In genomic region chr9:89661956-89662717, GRCh38 we compare ENCODE assay signal across 8 cellular contexts. TPM values are rescaled to one million over a fixed set of nuclear protein-coding genes. Genes with fewer than 3 reads are reported as not detected.
DNase-seq lines count a peak whose midpoint lies in the region; ATAC-seq and TF ChIP-seq lines count a peak whose summit lies in the region.

No MANE protein-coding gene starts in this region.

- H3K4me1 ChIP-seq in iPS DF 6.9 (ENCODE audit: control insufficient read depth, insufficient read depth, low read length) = peaks cover 11% of the 10 kb centered on the region

- no peak overlapping the region for H3K4me3 ChIP-seq in iPS DF 6.9 (ENCODE audit: low read length)

- TF ChIP-seq CTCF in CD4-positive, alpha-beta T cell (IDR thresholded peaks at IDR 0.05) = no peak

- no peaks in the 10 kb centered on the region for H3K9me3 ChIP-seq in iPS DF 6.9 (ENCODE audit: control insufficient read depth, insufficient read depth, low read length)
- no peaks in the 10 kb centered on the region for H3K9me3 ChIP-seq in CD4-positive, alpha-beta T cell (ENCODE audit: control insufficient read depth, low read length)

- WGBS in iPS DF 6.9 (ENCODE audit: insufficient coverage, insufficient read length) = no CpG with 5 or more reads among the region's 21 CpGs

- peak overlapping the region; percentile 83 for H3K27ac ChIP-seq in caudate nucleus (ENCODE audit: low read depth, low read length)
- H3K27ac ChIP-seq in iPS DF 6.9 (ENCODE audit: low read length) = no peak overlapping the region
- H3K27ac ChIP-seq in CD4-positive, alpha-beta T cell (ENCODE audit: low read depth, low read length) = no peak overlapping the region

- H3K4me3 Mint-ChIP-seq in activated T-cell treated with anti-CD3 and anti-CD28 coated beads, Interleukin-2, amount 50 U/mL, for 4 hours = no peak overlapping the region
- no peak overlapping the region for H3K4me3 Mint-ChIP-seq in CD4-positive, alpha-beta T cell

- H3K27me3 ChIP-seq in iPS DF 6.9 (ENCODE audit: control insufficient read depth, insufficient read depth, low read length) = no peaks in the 10 kb centered on the region
- H3K27me3 ChIP-seq in CD4-positive, alpha-beta T cell (ENCODE audit: control insufficient read depth, insufficient read depth, low read length) = no peaks in the 10 kb centered on the region

- ATAC-seq in activated T-cell treated with anti-CD3 and anti-CD28 coated beads, Interleukin-2, amount 50 U/mL, for 4 hours = no peak
- no peak for ATAC-seq in HG03280 (IDR thresholded peaks at IDR 0.05; ENCODE audit: unreplicated experiment)
- no peak for ATAC-seq in CD4-positive, alpha-beta T cell (ENCODE audit: poor library complexity)

- no peaks in the 10 kb centered on the region for H3K9me3 Mint-ChIP-seq in activated T-cell treated with anti-CD3 and anti-CD28 coated beads, Interleukin-2, amount 50 U/mL, for 4 hours
- no peaks in the 10 kb centered on the region for H3K9me3 Mint-ChIP-seq in CD4-positive, alpha-beta T cell

- H3K4me1 Mint-ChIP-seq in activated T-cell treated with anti-CD3 and anti-CD28 coated beads, Interleukin-2, amount 50 U/mL, for 4 hours (ENCODE audit: low read depth) = peaks cover 8% of the 10 kb centered on the region
- H3K4me1 Mint-ChIP-seq in CD4-positive, alpha-beta T cell (ENCODE audit: low read depth) = peaks cover 7% of the 10 kb centered on the region

- CTCF ChIA-PET in CD4-positive, alpha-beta T cell (lab: Charles Lee) = no interaction called here

- no peaks in the 10 kb centered on the region for H3K36me3 Mint-ChIP-seq in activated T-cell treated with anti-CD3 and anti-CD28 coated beads, Interleukin-2, amount 50 U/mL, for 4 hours (ENCODE audit: insufficient read depth)
- no peaks in the 10 kb centered on the region for H3K36me3 Mint-ChIP-seq in CD4-positive, alpha-beta T cell (ENCODE audit: low read depth)

- DNase-seq in GM04503 (ENCODE audit: low read depth) = peak; percentile 55
- DNase-seq in NCI-H510A (lab: John Stamatoyannopoulos, UW) = peak; percentile 96
- peak; percentile 76 to 99 (median 93) for DNase-seq in caudate nucleus (lab: John Stamatoyannopoulos, UW)
- peak; percentile 88 for DNase-seq in iPS DF 6.9 (ENCODE audit: low read depth, low spot score)
- DNase-seq in renal cortical epithelial cell (ENCODE audit: low read depth) = peak; percentile 89
- no peak for DNase-seq in activated T-cell treated with anti-CD3 and anti-CD28 coated beads, Interleukin-2, amount 50 U/mL, for 4 hours
- DNase-seq in CD4-positive, alpha-beta T cell = no peak

- POLR2A ChIA-PET in CD4-positive, alpha-beta T cell (lab: Charles Lee) = no interaction called here

- no peaks in the 10 kb centered on the region for H3K36me3 ChIP-seq in iPS DF 6.9 (ENCODE audit: control insufficient read depth, insufficient read depth, low read length)

- peaks cover 6% of the 10 kb centered on the region for H3K27me3 Mint-ChIP-seq in activated T-cell treated with anti-CD3 and anti-CD28 coated beads, Interleukin-2, amount 50 U/mL, for 4 hours (ENCODE audit: low read depth)
- peaks cover 15% of the 10 kb centered on the region for H3K27me3 Mint-ChIP-seq in CD4-positive, alpha-beta T cell

- H3K27ac Mint-ChIP-seq in CD4-positive, alpha-beta T cell = no peak overlapping the region

- intact Hi-C loops in CD4-positive, alpha-beta T cell (cut with DNase I, micrococcal nuclease) = no loop called here

RNA-seq across cellular contexts. Expression of gene GADD45G, which starts 57.3 kb away (rescaled TPM):
- 0.20 TPM in 1 of 2 replicates, not detected in the other for total RNA-seq in renal cortical epithelial cell
- 10 to 100 TPM in 1 of 3 donors, 1 to 10 TPM in 2; 5.9 to 16.7 (median 6.4) TPM for total RNA-seq in activated T-cell treated with anti-CD3 and anti-CD28 coated beads, Interleukin-2, amount 50 U/mL, for 4 hours
- total RNA-seq in CD4-positive, alpha-beta T cell = 10 to 100 TPM; 15.6 to 16.1 TPM

Comparison
In these comparisons a context has a peak if more than half of its experiments do, and no peak if none do; other contexts are left out.
1. DNase-seq: peak in GM04503 (single experiment), NCI-H510A (single experiment), caudate nucleus (61 of 61), iPS DF 6.9 (single experiment) and renal cortical epithelial cell (single experiment); none in activated T-cell treated with anti-CD3 and anti-CD28 coated beads, Interleukin-2, amount 50 U/mL, for 4 hours (single experiment) and CD4-positive, alpha-beta T cell (0 of 10).